1 cellular context compared by ENCODE assay signal in the genomic region with DNA sequence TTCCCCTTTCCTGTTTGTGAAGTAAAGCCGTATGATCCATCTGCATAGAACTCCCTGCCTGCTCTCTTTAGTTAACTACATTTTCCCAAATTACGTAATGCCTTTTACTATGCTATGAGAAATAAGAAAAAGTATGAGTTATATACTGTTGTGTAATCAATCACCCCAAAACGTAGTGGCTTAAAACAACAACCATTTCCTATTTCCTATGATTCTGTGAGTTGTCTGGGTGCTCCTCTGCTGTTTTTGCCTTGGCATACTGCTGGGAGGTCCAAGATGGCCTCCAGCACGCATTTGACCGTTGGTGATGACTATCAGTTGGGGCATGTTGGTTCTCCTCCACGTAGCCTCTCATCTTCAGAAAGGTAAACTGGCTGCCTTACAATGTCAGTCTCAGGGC.
TF ChIP-seq lines count a peak whose summit lies in the region.

No MANE protein-coding gene starts in this region.

TF ChIP-seq in GM23338, 12 proteins besides CTCF, POLR2A, EP300 and RAD21 (continued from another document):
- no peak for TF ChIP-seq ZNF462 (CRISPR knock-in tag; IDR thresholded peaks at IDR 0.05)
- no peak for TF ChIP-seq EZH2phosphoT487 (IDR thresholded peaks at IDR 0.05; ENCODE audit: unreplicated experiment)
- no peak for TF ChIP-seq POLR2AphosphoS5 (IDR thresholded peaks at IDR 0.05; ENCODE audit: low read depth)
- no peak for TF ChIP-seq NANOG (IDR thresholded peaks at IDR 0.05; ENCODE audit: borderline replicate concordance)
- no peak for TF ChIP-seq ZNF331 (CRISPR knock-in tag; IDR thresholded peaks at IDR 0.05; ENCODE audit: low read depth)
- no peak for TF ChIP-seq ZNF114 (CRISPR knock-in tag; IDR thresholded peaks at IDR 0.05)
- TF ChIP-seq, protein P1, sequence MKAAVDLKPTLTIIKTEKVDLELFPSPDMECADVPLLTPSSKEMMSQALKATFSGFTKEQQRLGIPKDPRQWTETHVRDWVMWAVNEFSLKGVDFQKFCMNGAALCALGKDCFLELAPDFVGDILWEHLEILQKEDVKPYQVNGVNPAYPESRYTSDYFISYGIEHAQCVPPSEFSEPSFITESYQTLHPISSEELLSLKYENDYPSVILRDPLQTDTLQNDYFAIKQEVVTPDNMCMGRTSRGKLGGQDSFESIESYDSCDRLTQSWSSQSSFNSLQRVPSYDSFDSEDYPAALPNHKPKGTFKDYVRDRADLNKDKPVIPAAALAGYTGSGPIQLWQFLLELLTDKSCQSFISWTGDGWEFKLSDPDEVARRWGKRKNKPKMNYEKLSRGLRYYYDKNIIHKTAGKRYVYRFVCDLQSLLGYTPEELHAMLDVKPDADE (IDR thresholded peaks at IDR 0.05), result no peak
